Comparison of ENCODE assay signal across 28 cellular contexts in the genomic region with DNA sequence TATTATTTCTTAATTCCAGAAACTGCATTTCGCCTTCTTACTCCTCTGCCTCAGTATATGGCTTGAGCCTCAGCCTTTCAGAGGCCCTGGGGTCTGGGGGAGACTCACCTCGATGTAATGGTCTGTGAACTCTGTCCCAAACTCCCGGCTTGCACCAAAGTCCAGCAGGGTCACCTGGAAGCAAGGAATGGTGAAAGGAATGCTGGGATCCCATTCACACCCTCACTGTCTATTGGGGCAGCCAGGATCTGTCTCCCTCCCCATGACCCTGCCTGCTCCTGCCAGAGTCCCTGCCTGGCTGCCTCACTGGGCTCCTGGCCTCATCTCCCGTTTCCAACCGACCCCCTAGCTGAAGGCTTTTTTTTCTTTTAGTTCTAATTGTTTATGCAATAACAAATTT.
"Had no signal": no experiment of that assay in that cellular context is flagged by ENCODE, and none has a peak within 500 bp of the region (broad histone marks: within the 10 kb centered on the region; RNA-seq: fewer than 3 reads in every experiment).

No MANE protein-coding gene starts in this region.

- H3K9me3 ChIP-seq: pancreas, prostate gland, stomach, testis, thyroid gland, transverse colon, upper lobe of left lung, vagina had no signal

- H3K27ac Mint-ChIP-seq: nephron; stimulated activated naive B cell treated with anti-CD40 and anti-IgM and Interleukin-4, amounts not matched to agents 10 μg/mL and 1 μg/mL and 100 μg/mL, for 72 hours had no signal

- FAIRE-seq: pancreas had no signal

- H3K4me2 ChIP-seq: hepatocyte had no signal

- ATAC-seq: left ventricle myocardium superior; naive thymus-derived CD8-positive, alpha-beta T cell; pancreas; right cardiac atrium; sciatic nerve; stimulated activated naive B cell treated with anti-CD40 and anti-IgM and Interleukin-4, amounts not matched to agents 10 μg/mL and 1 μg/mL and 100 μg/mL, for 72 hours; stimulated activated naive CD8-positive, alpha-beta T cell treated with anti-CD3 and anti-CD28 coated beads, Interleukin-15, Interleukin-2, amounts not matched to agents 100 U/mL and 50 U/mL, for 24 hours had no signal

- H3K27me3 Mint-ChIP-seq: naive thymus-derived CD8-positive, alpha-beta T cell; stimulated activated naive B cell treated with anti-CD40 and anti-IgM and Interleukin-4, amounts not matched to agents 10 μg/mL and 1 μg/mL and 100 μg/mL, for 72 hours had no signal

- DNase-seq: islet precursor cell; left ventricle myocardium superior; mesenchymal stem cell; naive thymus-derived CD8-positive, alpha-beta T cell; nucleus accumbens; pancreas; posterior cingulate gyrus; retina; stimulated activated CD4-positive, alpha-beta T cell treated with anti-CD3 and anti-CD28 coated beads, Interleukin-12 subunit alpha, Interleukin-12 subunit beta, amount 100 ng/mL, for 4 hours; stimulated activated CD4-positive, alpha-beta T cell treated with anti-CD3 and anti-CD28 coated beads, Interleukin-15, amount 100 ng/mL, for 24 hours; stimulated activated CD4-positive, alpha-beta T cell treated with anti-CD3 and anti-CD28 coated beads, Interleukin-2, amount 100 ng/mL, for 24 hours; stimulated activated CD4-positive, alpha-beta T cell treated with anti-CD3 and anti-CD28 coated beads, Interleukin-4, amount 100 ng/mL, for 1 hour; stimulated activated naive B cell treated with anti-CD40 and anti-IgM and Interleukin-4, amounts not matched to agents 10 μg/mL and 1 μg/mL and 100 μg/mL, for 72 hours; stimulated activated naive CD8-positive, alpha-beta T cell treated with anti-CD3 and anti-CD28 coated beads, Interleukin-15, Interleukin-2, amounts not matched to agents 100 U/mL and 50 U/mL, for 24 hours; stomach; testis; thyroid gland; transverse colon; upper lobe of left lung had no signal

- H2AFZ ChIP-seq: hepatocyte had no signal

- H3K36me3 ChIP-seq: pancreas, prostate gland had no signal

- H3K79me2 ChIP-seq: hepatocyte had no signal

- H3K4me1 ChIP-seq: prostate gland had no signal

- H3K9me3 Mint-ChIP-seq: naive thymus-derived CD8-positive, alpha-beta T cell; nephron; neural crest cell; stimulated activated naive B cell treated with anti-CD40 and anti-IgM and Interleukin-4, amounts not matched to agents 10 μg/mL and 1 μg/mL and 100 μg/mL, for 72 hours had no signal

- H3K4me3 ChIP-seq: hepatocyte, lung, pancreas, prostate gland, skin epidermis, stomach, testis, thyroid gland, transverse colon, upper lobe of left lung, vagina had no signal

- H3K4me3 Mint-ChIP-seq: naive thymus-derived CD8-positive, alpha-beta T cell; nephron; neural crest cell; stimulated activated naive B cell treated with anti-CD40 and anti-IgM and Interleukin-4, amounts not matched to agents 10 μg/mL and 1 μg/mL and 100 μg/mL, for 72 hours had no signal

- H3K27me3 ChIP-seq: hepatocyte, pancreas, stomach, testis, thyroid gland, transverse colon, upper lobe of left lung, vagina had no signal

- H3K27ac ChIP-seq: hepatocyte, pancreas, prostate gland, skin epidermis, stomach, testis, thyroid gland, transverse colon, upper lobe of left lung, vagina had no signal
